In genomic region chr1:50783286-50783685, GRCh38 we compare ENCODE assay signal across 3 cellular contexts.
TF ChIP-seq lines count a peak whose summit lies in the region.

No MANE protein-coding gene starts in this region.

TF ChIP-seq in liver, 16 proteins besides CTCF, POLR2A, EP300 and RAD21 (continued from another document):
- no peak for TF ChIP-seq FOXA1 (IDR thresholded peaks at IDR 0.05)
- TF ChIP-seq MAX (IDR thresholded peaks at IDR 0.05): no peak
- TF ChIP-seq, protein P1, sequence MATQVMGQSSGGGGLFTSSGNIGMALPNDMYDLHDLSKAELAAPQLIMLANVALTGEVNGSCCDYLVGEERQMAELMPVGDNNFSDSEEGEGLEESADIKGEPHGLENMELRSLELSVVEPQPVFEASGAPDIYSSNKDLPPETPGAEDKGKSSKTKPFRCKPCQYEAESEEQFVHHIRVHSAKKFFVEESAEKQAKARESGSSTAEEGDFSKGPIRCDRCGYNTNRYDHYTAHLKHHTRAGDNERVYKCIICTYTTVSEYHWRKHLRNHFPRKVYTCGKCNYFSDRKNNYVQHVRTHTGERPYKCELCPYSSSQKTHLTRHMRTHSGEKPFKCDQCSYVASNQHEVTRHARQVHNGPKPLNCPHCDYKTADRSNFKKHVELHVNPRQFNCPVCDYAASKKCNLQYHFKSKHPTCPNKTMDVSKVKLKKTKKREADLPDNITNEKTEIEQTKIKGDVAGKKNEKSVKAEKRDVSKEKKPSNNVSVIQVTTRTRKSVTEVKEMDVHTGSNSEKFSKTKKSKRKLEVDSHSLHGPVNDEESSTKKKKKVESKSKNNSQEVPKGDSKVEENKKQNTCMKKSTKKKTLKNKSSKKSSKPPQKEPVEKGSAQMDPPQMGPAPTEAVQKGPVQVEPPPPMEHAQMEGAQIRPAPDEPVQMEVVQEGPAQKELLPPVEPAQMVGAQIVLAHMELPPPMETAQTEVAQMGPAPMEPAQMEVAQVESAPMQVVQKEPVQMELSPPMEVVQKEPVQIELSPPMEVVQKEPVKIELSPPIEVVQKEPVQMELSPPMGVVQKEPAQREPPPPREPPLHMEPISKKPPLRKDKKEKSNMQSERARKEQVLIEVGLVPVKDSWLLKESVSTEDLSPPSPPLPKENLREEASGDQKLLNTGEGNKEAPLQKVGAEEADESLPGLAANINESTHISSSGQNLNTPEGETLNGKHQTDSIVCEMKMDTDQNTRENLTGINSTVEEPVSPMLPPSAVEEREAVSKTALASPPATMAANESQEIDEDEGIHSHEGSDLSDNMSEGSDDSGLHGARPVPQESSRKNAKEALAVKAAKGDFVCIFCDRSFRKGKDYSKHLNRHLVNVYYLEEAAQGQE (IDR thresholded peaks at IDR 0.05): no peak
- TF ChIP-seq HNF4G (IDR thresholded peaks at IDR 0.05): no peak
- TF ChIP-seq YY1 (IDR thresholded peaks at IDR 0.05): no peak
- no peak for TF ChIP-seq JUND (IDR thresholded peaks at IDR 0.05)
- TF ChIP-seq, protein P2, sequence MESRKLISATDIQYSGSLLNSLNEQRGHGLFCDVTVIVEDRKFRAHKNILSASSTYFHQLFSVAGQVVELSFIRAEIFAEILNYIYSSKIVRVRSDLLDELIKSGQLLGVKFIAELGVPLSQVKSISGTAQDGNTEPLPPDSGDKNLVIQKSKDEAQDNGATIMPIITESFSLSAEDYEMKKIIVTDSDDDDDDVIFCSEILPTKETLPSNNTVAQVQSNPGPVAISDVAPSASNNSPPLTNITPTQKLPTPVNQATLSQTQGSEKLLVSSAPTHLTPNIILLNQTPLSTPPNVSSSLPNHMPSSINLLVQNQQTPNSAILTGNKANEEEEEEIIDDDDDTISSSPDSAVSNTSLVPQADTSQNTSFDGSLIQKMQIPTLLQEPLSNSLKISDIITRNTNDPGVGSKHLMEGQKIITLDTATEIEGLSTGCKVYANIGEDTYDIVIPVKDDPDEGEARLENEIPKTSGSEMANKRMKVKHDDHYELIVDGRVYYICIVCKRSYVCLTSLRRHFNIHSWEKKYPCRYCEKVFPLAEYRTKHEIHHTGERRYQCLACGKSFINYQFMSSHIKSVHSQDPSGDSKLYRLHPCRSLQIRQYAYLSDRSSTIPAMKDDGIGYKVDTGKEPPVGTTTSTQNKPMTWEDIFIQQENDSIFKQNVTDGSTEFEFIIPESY (IDR thresholded peaks at IDR 0.05): no peak
- TF ChIP-seq NR2F2 (IDR thresholded peaks at IDR 0.05): no peak

TF ChIP-seq in HepG2, 621 proteins besides CTCF, POLR2A, EP300 and RAD21 (continued from another document):
- no peak for TF ChIP-seq SRSF9 (IDR thresholded peaks at IDR 0.05; ENCODE audit: borderline replicate concordance, insufficient read depth, low read depth, low read length, poor library complexity, severe bottlenecking)
- no peak for TF ChIP-seq RAD51 (IDR thresholded peaks at IDR 0.05; ENCODE audit: borderline replicate concordance)
- TF ChIP-seq SMC3 (IDR thresholded peaks at IDR 0.05; ENCODE audit: low read length): no peak

TF ChIP-seq in WTC11, 78 proteins besides CTCF, POLR2A, EP300 and RAD21:
- TF ChIP-seq, protein P3, sequence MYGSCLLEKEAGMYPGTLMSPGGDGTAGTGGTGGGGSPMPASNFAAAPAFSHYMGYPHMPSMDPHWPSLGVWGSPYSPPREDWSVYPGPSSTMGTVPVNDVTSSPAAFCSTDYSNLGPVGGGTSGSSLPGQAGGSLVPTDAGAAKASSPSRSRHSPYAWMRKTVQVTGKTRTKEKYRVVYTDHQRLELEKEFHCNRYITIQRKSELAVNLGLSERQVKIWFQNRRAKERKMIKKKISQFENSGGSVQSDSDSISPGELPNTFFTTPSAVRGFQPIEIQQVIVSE (CRISPR knock-in tag; IDR thresholded peaks at IDR 0.05; ENCODE audit: borderline replicate concordance): no peak
- TF ChIP-seq MXD4 (CRISPR knock-in tag; IDR thresholded peaks at IDR 0.05; ENCODE audit: borderline replicate concordance) (no peak), ZNF281 (CRISPR knock-in tag; IDR thresholded peaks at IDR 0.05) (no peak), NR1H2 (CRISPR knock-in tag; IDR thresholded peaks at IDR 0.05) (no peak), ZNF263 (CRISPR knock-in tag; IDR thresholded peaks at IDR 0.05; ENCODE audit: low read depth) (no peak), FOXJ3 (CRISPR knock-in tag; IDR thresholded peaks at IDR 0.05; ENCODE audit: borderline replicate concordance) (no peak), GABPB1 (CRISPR knock-in tag; IDR thresholded peaks at IDR 0.05) (no peak), IRF1 (CRISPR knock-in tag; IDR thresholded peaks at IDR 0.05) (no peak), CREM (CRISPR knock-in tag; IDR thresholded peaks at IDR 0.05) (no peak), PRDM15 (CRISPR knock-in tag; IDR thresholded peaks at IDR 0.05) (no peak), TEAD1 (CRISPR knock-in tag; IDR thresholded peaks at IDR 0.05) (no peak), NFYB (CRISPR knock-in tag; conservative IDR thresholded peaks at IDR 0.05; ENCODE audit: low read depth) (no peak), MAX (CRISPR knock-in tag; IDR thresholded peaks at IDR 0.05) (no peak), ATF1 (CRISPR knock-in tag; IDR thresholded peaks at IDR 0.05) (no peak), NR3C1 (CRISPR knock-in tag; conservative IDR thresholded peaks at IDR 0.05; ENCODE audit: low read depth) (no peak), ATF2 (CRISPR knock-in tag; IDR thresholded peaks at IDR 0.05; ENCODE audit: borderline replicate concordance, low read depth) (no peak), ZNF121 (CRISPR knock-in tag; IDR thresholded peaks at IDR 0.05) (no peak), SOX15 (CRISPR knock-in tag; IDR thresholded peaks at IDR 0.05) (no peak), ZNF138 (CRISPR knock-in tag; conservative IDR thresholded peaks at IDR 0.05) (no peak)
- TF ChIP-seq, protein P4, sequence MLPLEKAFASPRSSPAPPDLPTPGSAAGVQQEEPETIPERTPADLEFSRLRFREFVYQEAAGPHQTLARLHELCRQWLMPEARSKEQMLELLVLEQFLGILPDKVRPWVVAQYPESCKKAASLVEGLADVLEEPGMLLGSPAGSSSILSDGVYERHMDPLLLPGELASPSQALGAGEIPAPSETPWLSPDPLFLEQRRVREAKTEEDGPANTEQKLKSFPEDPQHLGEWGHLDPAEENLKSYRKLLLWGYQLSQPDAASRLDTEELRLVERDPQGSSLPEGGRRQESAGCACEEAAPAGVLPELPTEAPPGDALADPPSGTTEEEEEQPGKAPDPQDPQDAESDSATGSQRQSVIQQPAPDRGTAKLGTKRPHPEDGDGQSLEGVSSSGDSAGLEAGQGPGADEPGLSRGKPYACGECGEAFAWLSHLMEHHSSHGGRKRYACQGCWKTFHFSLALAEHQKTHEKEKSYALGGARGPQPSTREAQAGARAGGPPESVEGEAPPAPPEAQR (CRISPR knock-in tag; IDR thresholded peaks at IDR 0.05): no peak
TF ChIP-seq in WTC11: peak in this region for 0.
